8 cellular contexts compared by ENCODE assay signal in genomic region chr22:50506611-50507420, GRCh38. TPM values are rescaled to one million over a fixed set of nuclear protein-coding genes. Genes with fewer than 3 reads are reported as not detected.
DNase-seq lines count a peak whose midpoint lies in the region; ATAC-seq and TF ChIP-seq lines count a peak whose summit lies in the region.

No MANE protein-coding gene starts in this region.

- intact Hi-C loops in activated CD8-positive, alpha-beta T cell treated with anti-CD3 and anti-CD28 coated beads for 36 hours (cut with micrococcal nuclease): no loop called here
- intact Hi-C loops in left ventricle myocardium inferior (cut with micrococcal nuclease): no loop called here

- peak overlapping the region; percentile 88 for H3K27ac Mint-ChIP-seq in activated CD8-positive, alpha-beta T cell treated with anti-CD3 and anti-CD28 coated beads for 36 hours

- peak overlapping the region; percentile 98 for H2AFZ ChIP-seq in DND-41 (ENCODE audit: low read depth, low read length)

- CTCF ChIA-PET in activated CD8-positive, alpha-beta T cell treated with anti-CD3 and anti-CD28 coated beads for 36 hours (lab: Charles Lee): interaction anchor here (0.9 to 9.9 kb wide), 5 partner anchors 8 to 114 kb away, joined by 5 to 80 read pairs (median 10); partner anchors contain the start of gene SCO2

- H3K9me3 ChIP-seq in DND-41 (ENCODE audit: insufficient read depth, low read length, severe bottlenecking) (no peaks in the 10 kb centered on the region), left ventricle myocardium inferior (replicated peaks) (no peaks in the 10 kb centered on the region)

- DNase-seq in DND-41: peak; percentile 29
- no peak for DNase-seq in activated CD8-positive, alpha-beta T cell treated with anti-CD3 and anti-CD28 coated beads for 36 hours
- no peak for DNase-seq in left ventricle myocardium inferior
- DNase-seq in skeletal muscle cell (ENCODE audit: low read depth): no peak
- no peak for DNase-seq in GM13976 (ENCODE audit: low spot score)
- DNase-seq in DMS79 treated with DMSO at 0.1 percent for 48 hours (lab: John Stamatoyannopoulos, UW): no peak
- DNase-seq in DMS 273 (lab: John Stamatoyannopoulos, UW; ENCODE audit: unreplicated experiment): no peak

- peaks cover 65% of the 10 kb centered on the region for H3K79me2 ChIP-seq in DND-41 (ENCODE audit: insufficient read depth, low read length)

- TF ChIP-seq CTCF in DND-41 (IDR thresholded peaks at IDR 0.05; ENCODE audit: borderline replicate concordance, extremely low read depth, low read length, poor library complexity, severe bottlenecking) (no peak), left ventricle myocardium inferior (IDR thresholded peaks at IDR 0.05; ENCODE audit: borderline replicate concordance) (no peak), GM13976 (IDR thresholded peaks at IDR 0.05; ENCODE audit: borderline replicate concordance, control extremely low read depth, extremely low read depth, insufficient read depth, missing control alignments) (no peak)
- no peak for TF ChIP-seq CTCF in activated CD8-positive, alpha-beta T cell treated with anti-CD3 and anti-CD28 coated beads for 36 hours (IDR thresholded peaks at IDR 0.05)

- H4K20me1 ChIP-seq in DND-41 (ENCODE audit: insufficient read depth, low read length): peaks cover 24% of the 10 kb centered on the region

- peak overlapping the region; percentile 97 for H3K27ac ChIP-seq in DND-41 (ENCODE audit: low read length)
- H3K27ac ChIP-seq in left ventricle myocardium inferior (replicated peaks): peak overlapping the region; percentile 94

- H3K4me1 ChIP-seq in DND-41 (ENCODE audit: insufficient read depth, low read length) (peaks cover 46% of the 10 kb centered on the region), left ventricle myocardium inferior (peaks cover 34% of the 10 kb centered on the region)

- H3K4me2 ChIP-seq in DND-41 (ENCODE audit: insufficient read depth, low read length): peak overlapping the region; percentile 99

- H3K4me3 ChIP-seq in DND-41 (ENCODE audit: low read depth in 1 of 2, low read length in 2 of 2): peak overlapping the region; percentile 93 to 98
- peak overlapping the region; percentile 99 for H3K4me3 ChIP-seq in left ventricle myocardium inferior
- H3K4me3 ChIP-seq in skeletal muscle cell (ENCODE audit: low read depth, low read length): peak overlapping the region; percentile 72

- peaks cover 14% of the 10 kb centered on the region for H3K36me3 Mint-ChIP-seq in activated CD8-positive, alpha-beta T cell treated with anti-CD3 and anti-CD28 coated beads for 36 hours (ENCODE audit: low read depth)

- H3K36me3 ChIP-seq in DND-41 (ENCODE audit: insufficient read depth, low read length) (peaks cover 48% of the 10 kb centered on the region), left ventricle myocardium inferior (peaks cover 34% of the 10 kb centered on the region)

- H3K9me3 Mint-ChIP-seq in activated CD8-positive, alpha-beta T cell treated with anti-CD3 and anti-CD28 coated beads for 36 hours: no peaks in the 10 kb centered on the region

- peak overlapping the region; percentile 98 for H3K4me3 Mint-ChIP-seq in activated CD8-positive, alpha-beta T cell treated with anti-CD3 and anti-CD28 coated beads for 36 hours

- POLR2A ChIA-PET in activated CD8-positive, alpha-beta T cell treated with anti-CD3 and anti-CD28 coated beads for 36 hours (lab: Charles Lee): interaction anchor here (1.1 to 8.0 kb wide), 5 partner anchors 17 to 72 kb away, joined by 4 to 111 read pairs (median 7); partner anchors contain the start of genes CPT1B and SCO2

- H3K27me3 ChIP-seq in DND-41 (ENCODE audit: insufficient read depth, low read length, poor library complexity): no peaks in the 10 kb centered on the region
- H3K27me3 ChIP-seq in left ventricle myocardium inferior (ENCODE audit: low read depth): no peaks in the 10 kb centered on the region

- in situ Hi-C loops in GM13976 (cut with MboI; ENCODE audit: low sequenced_read_pairs, unreplicated experiment): no loop called here

- ATAC-seq in DND-41 (ENCODE audit: insufficient read depth, low read depth): peak; percentile 3; the same call in 2 of the 3 replicates
- peak; percentile 9 for ATAC-seq in HG02981 (IDR thresholded peaks at IDR 0.05; ENCODE audit: unreplicated experiment)
- ATAC-seq in activated CD8-positive, alpha-beta T cell treated with anti-CD3 and anti-CD28 coated beads for 36 hours: no peak

- H3K4me1 Mint-ChIP-seq in activated CD8-positive, alpha-beta T cell treated with anti-CD3 and anti-CD28 coated beads for 36 hours (ENCODE audit: low read depth): peaks cover 12% of the 10 kb centered on the region

- H3K27me3 Mint-ChIP-seq in activated CD8-positive, alpha-beta T cell treated with anti-CD3 and anti-CD28 coated beads for 36 hours: no peaks in the 10 kb centered on the region

- H3K9ac ChIP-seq in DND-41 (ENCODE audit: low read depth, low read length): peak overlapping the region; percentile 87

RNA-seq across cellular contexts. Expression of gene LMF2, which starts 0.7 kb away (rescaled TPM):
- total RNA-seq in activated CD8-positive, alpha-beta T cell treated with anti-CD3 and anti-CD28 coated beads for 36 hours: 10 to 100 TPM; 48.0 to 48.8 TPM
- 23.4 TPM for total RNA-seq in left ventricle myocardium inferior

RNA-seq across cellular contexts. Expression of gene NCAPH2, which starts 1.2 kb away (rescaled TPM):
- total RNA-seq in activated CD8-positive, alpha-beta T cell treated with anti-CD3 and anti-CD28 coated beads for 36 hours: 100 to 1,000 TPM; 121 to 126 TPM
- 27.7 TPM for total RNA-seq in left ventricle myocardium inferior

RNA-seq across cellular contexts. Expression of gene SCO2, which starts 18.6 kb away (rescaled TPM):
- 1 to 10 TPM in 1 of 2 experiments, not detected in 1; 2.7 TPM for total RNA-seq in activated CD8-positive, alpha-beta T cell treated with anti-CD3 and anti-CD28 coated beads for 36 hours
- total RNA-seq in left ventricle myocardium inferior: not detected

RNA-seq across cellular contexts. Expression of gene MIOX, which starts 20.2 kb away (rescaled TPM):
- under 1 TPM in 1 of 2 experiments, not detected in 1; 0.29 TPM for total RNA-seq in activated CD8-positive, alpha-beta T cell treated with anti-CD3 and anti-CD28 coated beads for 36 hours
- total RNA-seq in left ventricle myocardium inferior: not detected

RNA-seq across cellular contexts. Expression of gene TYMP, which starts 23.0 kb away (rescaled TPM):
- total RNA-seq in activated CD8-positive, alpha-beta T cell treated with anti-CD3 and anti-CD28 coated beads for 36 hours: 10 to 100 TPM; 24.2 to 24.7 TPM
- total RNA-seq in left ventricle myocardium inferior: 11.6 TPM
